In genomic region chr12:76242813-76243540, GRCh38 we compare ENCODE assay signal across 22 cellular contexts.
"Had no signal": no experiment of that assay in that cellular context is flagged by ENCODE, and none has a peak within 500 bp of the region (broad histone marks: within the 10 kb centered on the region; RNA-seq: fewer than 3 reads in every experiment).

No MANE protein-coding gene starts in this region.

- H3K9me3 ChIP-seq: esophagus muscularis mucosa, gastrocnemius medialis, heart right ventricle, testis, upper lobe of right lung had no signal

- H3K27me3 ChIP-seq: esophagus muscularis mucosa, gastrocnemius medialis, heart right ventricle, testis, upper lobe of right lung had no signal

- H3K4me1 Mint-ChIP-seq: activated CD8-positive, alpha-beta memory T cell treated with anti-CD3 and anti-CD28 coated beads, Interleukin-2, amount 10 ng/mL, durations not matched to agents 7 days and 5 days; activated naive CD8-positive, alpha-beta T cell treated with anti-CD3 and anti-CD28 coated beads for 36 hours; nephron progenitor cell had no signal

- H3K9me3 Mint-ChIP-seq: activated naive CD8-positive, alpha-beta T cell treated with anti-CD3 and anti-CD28 coated beads for 36 hours; activated T-cell treated with anti-CD3 and anti-CD28 coated beads, Interleukin-2, amount 50 U/mL, for 24 hours; nephron progenitor cell; stimulated activated naive CD8-positive, alpha-beta T cell treated with anti-CD3 and anti-CD28 coated beads, Interleukin-15, Interleukin-2, amounts not matched to agents 100 ng/mL and 50 ng/mL, for 24 hours had no signal

- H3K27ac ChIP-seq: gastrocnemius medialis, heart right ventricle, testis, upper lobe of right lung had no signal

- ATAC-seq: activated CD8-positive, alpha-beta memory T cell treated with anti-CD3 and anti-CD28 coated beads, Interleukin-2, amount 10 ng/mL, durations not matched to agents 7 days and 5 days; gastrocnemius medialis; left ventricle myocardium superior had no signal

- FAIRE-seq: bronchial epithelial cell, colon, keratinocyte, TTC549 had no signal

- H3K4me3 Mint-ChIP-seq: activated CD8-positive, alpha-beta memory T cell treated with anti-CD3 and anti-CD28 coated beads, Interleukin-2, amount 10 ng/mL, durations not matched to agents 7 days and 5 days; activated naive CD8-positive, alpha-beta T cell treated with anti-CD3 and anti-CD28 coated beads for 36 hours; activated T-cell treated with anti-CD3 and anti-CD28 coated beads, Interleukin-2, amount 50 U/mL, for 24 hours; nephron progenitor cell; stimulated activated naive CD8-positive, alpha-beta T cell treated with anti-CD3 and anti-CD28 coated beads, Interleukin-15, Interleukin-2, amounts not matched to agents 100 ng/mL and 50 ng/mL, for 24 hours had no signal

- H3K27ac Mint-ChIP-seq: activated CD8-positive, alpha-beta memory T cell treated with anti-CD3 and anti-CD28 coated beads, Interleukin-2, amount 10 ng/mL, durations not matched to agents 7 days and 5 days; activated naive CD8-positive, alpha-beta T cell treated with anti-CD3 and anti-CD28 coated beads for 36 hours; activated T-cell treated with anti-CD3 and anti-CD28 coated beads, Interleukin-2, amount 50 U/mL, for 24 hours; nephron progenitor cell; stimulated activated naive CD8-positive, alpha-beta T cell treated with anti-CD3 and anti-CD28 coated beads, Interleukin-15, Interleukin-2, amounts not matched to agents 100 ng/mL and 50 ng/mL, for 24 hours had no signal

- H3K36me3 ChIP-seq: esophagus muscularis mucosa, gastrocnemius medialis, heart right ventricle, upper lobe of right lung had no signal

- DNase-seq: activated CD4-positive, alpha-beta T cell treated with anti-CD3 and anti-CD28 coated beads, Interleukin-2, amount 50 U/mL, for 4 hours; activated CD4-positive, CD25-positive, alpha-beta regulatory T cell treated with anti-CD3 and anti-CD28 coated beads, Interleukin-2, amount 50 U/mL, for 72 hours; activated CD8-positive, alpha-beta memory T cell treated with anti-CD3 and anti-CD28 coated beads, Interleukin-2, amount 10 ng/mL, durations not matched to agents 7 days and 5 days; activated gamma-delta T cell; activated naive CD8-positive, alpha-beta T cell treated with anti-CD3 and anti-CD28 coated beads for 36 hours; activated T-cell treated with anti-CD3 and anti-CD28 coated beads, Interleukin-2, amount 50 U/mL, for 24 hours; anterior cingulate cortex; gastrocnemius medialis; heart right ventricle; left ventricle myocardium superior; mesenchymal stem cell; nephron progenitor cell; stimulated activated CD4-positive, alpha-beta T cell treated with anti-CD3 and anti-CD28 coated beads, Interleukin-4, amount 100 ng/mL, for 24 hours; T-helper 2 cell; testis; upper lobe of right lung had no signal

- H3K4me3 ChIP-seq: esophagus muscularis mucosa, gastrocnemius medialis, heart right ventricle, testis, upper lobe of right lung had no signal

- H3K4me1 ChIP-seq: gastrocnemius medialis, testis, upper lobe of right lung had no signal

- H3K36me3 Mint-ChIP-seq: activated CD8-positive, alpha-beta memory T cell treated with anti-CD3 and anti-CD28 coated beads, Interleukin-2, amount 10 ng/mL, durations not matched to agents 7 days and 5 days; activated naive CD8-positive, alpha-beta T cell treated with anti-CD3 and anti-CD28 coated beads for 36 hours had no signal
